Comparison of ENCODE assay signal across 1 cellular context in genomic region chr12:32755051-32755653, GRCh38.
TF ChIP-seq lines count a peak whose summit lies in the region.

No MANE protein-coding gene starts in this region.

TF ChIP-seq in HEK293, 187 proteins besides CTCF, POLR2A, EP300 and RAD21 (continued from another document):
- TF ChIP-seq TSHZ1 (tag by site-specific recombination; IDR thresholded peaks at IDR 0.05; ENCODE audit: borderline replicate concordance) (0 out of 2 replicates have a peak, but pooled peaks have one; percentile 39), ZNF391 (tag by site-specific recombination; IDR thresholded peaks at IDR 0.05; ENCODE audit: borderline replicate concordance, low read depth) (no peak; the same call in 1 of the 2 replicates), PRDM6 (tag by site-specific recombination; IDR thresholded peaks at IDR 0.05) (0 out of 2 replicates have a peak, but pooled peaks have one; percentile 23), ZNF175 (tag by site-specific recombination; IDR thresholded peaks at IDR 0.05) (no peak), GLI4 (tag by site-specific recombination; IDR thresholded peaks at IDR 0.05) (no peak)
